ENCODE assay signal across 11 cellular contexts in the genomic region with DNA sequence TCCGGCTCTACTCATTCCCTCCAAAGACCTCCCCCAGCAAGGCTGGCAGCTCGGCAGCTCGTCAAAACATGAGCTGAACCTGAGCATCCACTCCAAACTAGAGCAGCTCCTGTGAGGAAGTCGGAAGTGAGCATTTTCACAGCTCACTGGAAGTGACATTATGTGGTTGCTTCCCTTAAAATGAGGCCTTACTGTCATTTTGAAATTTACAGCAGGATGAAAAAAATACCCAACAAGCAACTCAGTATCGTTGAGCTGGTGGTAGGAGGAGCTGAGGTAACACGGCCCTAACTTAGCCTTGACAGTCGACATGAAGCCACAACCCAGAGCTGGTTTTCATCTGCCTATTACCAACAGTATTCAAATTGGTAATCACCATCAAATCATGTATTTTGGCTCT. TPM values are rescaled to one million over a fixed set of nuclear protein-coding genes. Genes with fewer than 3 reads are reported as not detected.
DNase-seq lines count a peak whose midpoint lies in the region; ATAC-seq, FAIRE-seq and TF ChIP-seq lines count a peak whose summit lies in the region.
"Had no signal": no experiment of that assay in that cellular context is flagged by ENCODE, and none has a peak within 500 bp of the region (broad histone marks: within the 10 kb centered on the region; RNA-seq: fewer than 3 reads in every experiment).

No MANE protein-coding gene starts in this region.

- H3K27ac ChIP-seq in CD8-positive, alpha-beta T cell (ENCODE audit: low read depth, low read length), result peak overlapping the region; percentile 8
- H3K27ac ChIP-seq in naive thymus-derived CD4-positive, alpha-beta T cell (ENCODE audit: low read depth, low read length), result peak overlapping the region; percentile 22
- no peak overlapping the region for H3K27ac ChIP-seq in endodermal cell (ENCODE audit: low read depth, low read length)

- peak; percentile 100 for FAIRE-seq in GM19239 (lab: Jason Lieb, UNC)

- peaks cover 16% of the 10 kb centered on the region for H3K36me3 Mint-ChIP-seq in CD8-positive, alpha-beta T cell
- H3K36me3 Mint-ChIP-seq in naive thymus-derived CD4-positive, alpha-beta T cell, result peaks cover 0 to 6% (median 0%) of the 10 kb centered on the region in 5 donors
- peaks cover 13% of the 10 kb centered on the region for H3K36me3 Mint-ChIP-seq in endodermal cell (ENCODE audit: low read depth)

- POLR2A ChIA-PET in CD8-positive, alpha-beta T cell (lab: Charles Lee), result no interaction called here
- POLR2A ChIA-PET in naive thymus-derived CD4-positive, alpha-beta T cell (lab: Charles Lee), result interaction anchor here (1.0 to 1.4 kb wide), 2 partner anchors 10 to 120 kb away, joined by 4 to 5 read pairs; a partner anchor contains a TSS

- H3K36me3 ChIP-seq in CD8-positive, alpha-beta T cell (ENCODE audit: insufficient read depth, low read length), result no peaks in the 10 kb centered on the region
- peaks cover 0 to 25% (median 0%) of the 10 kb centered on the region in 3 experiments for H3K36me3 ChIP-seq in naive thymus-derived CD4-positive, alpha-beta T cell (ENCODE audit: control insufficient read depth in 2 of 3, insufficient read depth in 3 of 3, low read length in 3 of 3)
- H3K36me3 ChIP-seq in endodermal cell (ENCODE audit: control insufficient read depth, insufficient read depth, low read length), result peaks cover 22% of the 10 kb centered on the region

- H3K9me3 ChIP-seq in CD8-positive, alpha-beta T cell (ENCODE audit: low read length), result no peaks in the 10 kb centered on the region
- H3K9me3 ChIP-seq in naive thymus-derived CD4-positive, alpha-beta T cell (ENCODE audit: control insufficient read depth in 2 of 3, low read length in 3 of 3), result no peaks in the 10 kb centered on the region
- H3K9me3 ChIP-seq in endodermal cell (ENCODE audit: control insufficient read depth, low read length), result no peaks in the 10 kb centered on the region

- H3K9me3 Mint-ChIP-seq in CD8-positive, alpha-beta T cell, result no peaks in the 10 kb centered on the region
- no peaks in the 10 kb centered on the region for H3K9me3 Mint-ChIP-seq in naive thymus-derived CD4-positive, alpha-beta T cell
- no peaks in the 10 kb centered on the region for H3K9me3 Mint-ChIP-seq in endodermal cell

- CTCF ChIA-PET in CD8-positive, alpha-beta T cell (lab: Charles Lee), result interaction anchor here (1.3 to 3.3 kb wide), 2 partner anchors 9 to 28 kb away, joined by 4 to 11 read pairs; no protein-coding TSS in a partner anchor
- CTCF ChIA-PET in naive thymus-derived CD4-positive, alpha-beta T cell (lab: Charles Lee), result interaction anchor here (1.5 kb wide), 1 partner anchor 139 kb away, joined by 5 read pairs; no protein-coding TSS in a partner anchor

- H3K4me1 Mint-ChIP-seq in CD8-positive, alpha-beta T cell (ENCODE audit: low read depth), result peaks cover 33% of the 10 kb centered on the region
- peaks cover 19 to 56% (median 45%) of the 10 kb centered on the region in 7 donors for H3K4me1 Mint-ChIP-seq in naive thymus-derived CD4-positive, alpha-beta T cell
- H3K4me1 Mint-ChIP-seq in endodermal cell, result peaks cover 14% of the 10 kb centered on the region

- no peak overlapping the region for H3K9ac ChIP-seq in endodermal cell (ENCODE audit: extremely low read depth, low read length, poor library complexity, severe bottlenecking)

- intact Hi-C loops in CD8-positive, alpha-beta T cell (cut with DNase I, micrococcal nuclease), result loop anchor here in 1 of 2 experiments (10.0 kb wide), 1 partner anchor 140 kb away; no protein-coding TSS in a partner anchor
- intact Hi-C loops in naive thymus-derived CD4-positive, alpha-beta T cell (cut with micrococcal nuclease), result no loop called here

- peak in 2 of 7 experiments; percentile 17 to 31 for DNase-seq in CD8-positive, alpha-beta T cell
- DNase-seq in GM19239 (ENCODE audit: insufficient read length, low spot score), result peak; percentile 37
- peak; percentile 24 to 25 for DNase-seq in activated T-cell treated with anti-CD3 and anti-CD28 coated beads, Interleukin-2, amount 50 U/mL, for 48 hours
- peak in 4 of 9 donors; percentile 13 to 26 (median 19) for DNase-seq in naive thymus-derived CD4-positive, alpha-beta T cell
- no peak for DNase-seq in kidney glomerular epithelial cell (lab: John Stamatoyannopoulos, UW)
- no peak for DNase-seq in endodermal cell
- DNase-seq in NCI-H526 (lab: John Stamatoyannopoulos, UW), result no peak
- DNase-seq: activated effector memory CD4-positive, alpha-beta T cell treated with anti-CD3 and anti-CD28 coated beads, Interleukin-2, amount 50 U/mL, for 16 hours; RPMI8226 had no signal

- TF ChIP-seq CTCF in CD8-positive, alpha-beta T cell (IDR thresholded peaks at IDR 0.05), result no peak
- TF ChIP-seq CTCF in endodermal cell (conservative IDR thresholded peaks at IDR 0.05), result no peak

- H3K4me1 ChIP-seq in CD8-positive, alpha-beta T cell (ENCODE audit: insufficient read depth, low read length), result peaks cover 31% of the 10 kb centered on the region
- H3K4me1 ChIP-seq in naive thymus-derived CD4-positive, alpha-beta T cell (ENCODE audit: control insufficient read depth in 2 of 2, insufficient read depth in 2 of 2, low read length in 2 of 2), result peaks cover 11 to 23% of the 10 kb centered on the region in 2 donors
- no peaks in the 10 kb centered on the region for H3K4me1 ChIP-seq in endodermal cell (ENCODE audit: control insufficient read depth, insufficient read depth, low read length)

- no peak overlapping the region for H3K4me3 Mint-ChIP-seq in CD8-positive, alpha-beta T cell
- H3K4me3 Mint-ChIP-seq in naive thymus-derived CD4-positive, alpha-beta T cell, result peak overlapping the region in 8 of 10 donors; percentile 0 to 68 (median 28)
- no peak overlapping the region for H3K4me3 Mint-ChIP-seq in endodermal cell

- H3K4me3 ChIP-seq in CD8-positive, alpha-beta T cell (ENCODE audit: low read depth, low read length), result no peak overlapping the region
- no peak overlapping the region for H3K4me3 ChIP-seq in naive thymus-derived CD4-positive, alpha-beta T cell (ENCODE audit: low read length)
- H3K4me3 ChIP-seq in endodermal cell (ENCODE audit: low read length), result no peak overlapping the region

- H3K27me3 ChIP-seq in CD8-positive, alpha-beta T cell (ENCODE audit: insufficient read depth, low read length), result no peaks in the 10 kb centered on the region
- H3K27me3 ChIP-seq in naive thymus-derived CD4-positive, alpha-beta T cell (ENCODE audit: control insufficient read depth in 2 of 2, insufficient read depth in 2 of 2, low read length in 2 of 2), result no peaks in the 10 kb centered on the region
- H3K27me3 ChIP-seq in endodermal cell (ENCODE audit: control insufficient read depth, insufficient read depth, low read length, poor library complexity, severe bottlenecking), result no peaks in the 10 kb centered on the region

- 74 to 85% methylated on average over 5 to 7 of the region's 7 CpGs for WGBS in endodermal cell (ENCODE audit: insufficient coverage in 1 of 2, insufficient read length in 1 of 2), 2 experiments

- H3K27me3 Mint-ChIP-seq in CD8-positive, alpha-beta T cell (ENCODE audit: low read depth), result no peaks in the 10 kb centered on the region
- no peaks in the 10 kb centered on the region for H3K27me3 Mint-ChIP-seq in naive thymus-derived CD4-positive, alpha-beta T cell
- no peaks in the 10 kb centered on the region for H3K27me3 Mint-ChIP-seq in endodermal cell (ENCODE audit: insufficient read depth)

- peak overlapping the region; percentile 78 for H3K27ac Mint-ChIP-seq in CD8-positive, alpha-beta T cell
- H3K27ac Mint-ChIP-seq in naive thymus-derived CD4-positive, alpha-beta T cell, result peak overlapping the region; percentile 50 to 91 (median 80)
- H3K27ac Mint-ChIP-seq in endodermal cell, result no peak overlapping the region

- peak; percentile 81 for ATAC-seq in CD8-positive, alpha-beta T cell
- peak; percentile 75 for ATAC-seq in naive thymus-derived CD4-positive, alpha-beta T cell
- no peak for ATAC-seq in HG02938 (IDR thresholded peaks at IDR 0.05; ENCODE audit: unreplicated experiment)
- ATAC-seq: HCT116 had no signal

RNA-seq across cellular contexts. Expression of a gene that starts 38.0 kb away (rescaled TPM):
- total RNA-seq in CD8-positive, alpha-beta T cell, result 10 to 100 TPM; 25.4 TPM
- 10 to 100 TPM; 22.9 to 38.4 (median 31.0) TPM for total RNA-seq in naive thymus-derived CD4-positive, alpha-beta T cell
- polyA plus RNA-seq in naive thymus-derived CD4-positive, alpha-beta T cell, result 10 to 100 TPM; 26.1 to 28.5 TPM
- total RNA-seq in endodermal cell, result 10 to 100 TPM; 20.5 to 36.9 TPM
- polyA plus RNA-seq in endodermal cell (2013, experiment 1 of 2), result 30.6 TPM
- 32.2 TPM for polyA plus RNA-seq in endodermal cell (2013, experiment 2 of 2)

Comparison
In these comparisons a context has a peak if more than half of its experiments do, and no peak if none do; other contexts are left out.
1. DNase-seq: peak in GM19239 (single experiment) and activated T-cell treated with anti-CD3 and anti-CD28 coated beads, Interleukin-2, amount 50 U/mL, for 48 hours (2 of 2); none in kidney glomerular epithelial cell (single experiment), endodermal cell (single experiment) and NCI-H526 (0 of 2).
2. H3K4me3 Mint-ChIP-seq: peak in naive thymus-derived CD4-positive, alpha-beta T cell (8 of 10); none in CD8-positive, alpha-beta T cell (single experiment) and endodermal cell (single experiment).